In the genomic region with DNA sequence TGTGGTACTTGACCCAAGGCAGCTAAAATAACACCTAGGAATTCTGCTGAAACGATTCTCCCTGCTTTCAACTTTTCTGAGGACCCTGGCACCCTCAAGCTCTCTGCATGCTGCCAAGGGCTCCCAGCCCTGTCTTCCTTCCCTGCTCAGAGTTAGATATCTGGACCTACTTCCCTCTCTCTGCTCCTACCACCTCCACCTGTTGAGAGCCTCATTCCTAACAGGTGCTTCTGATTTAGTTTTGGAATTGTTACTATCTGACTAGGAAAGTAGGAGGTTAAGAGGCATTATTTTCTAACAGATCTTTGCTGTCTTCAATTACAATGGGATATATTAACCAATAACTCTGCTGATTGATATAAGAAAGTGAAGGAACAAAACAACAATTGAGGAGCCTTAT, we compare ENCODE assay signal across 27 cellular contexts.
"Had no signal": no experiment of that assay in that cellular context is flagged by ENCODE, and none has a peak within 500 bp of the region (broad histone marks: within the 10 kb centered on the region; RNA-seq: fewer than 3 reads in every experiment).

No MANE protein-coding gene starts in this region.

- H3K9me3 ChIP-seq: stomach, suprapubic skin, testis, thoracic aorta, tibial artery, tibial nerve, transverse colon, upper lobe of left lung, upper lobe of right lung, uterus, vagina had no signal

- H3K27me3 Mint-ChIP-seq: stimulated activated memory B cell treated with anti-CD40 and anti-IgM and Interleukin-4, amounts not matched to agents 10 μg/mL and 1 μg/mL and 100 μg/mL, for 72 hours; stimulated activated naive B cell treated with anti-CD40 and anti-IgM and Interleukin-4, amounts not matched to agents 10 μg/mL and 1 μg/mL and 100 μg/mL, for 72 hours; stimulated activated naive CD8-positive, alpha-beta T cell treated with anti-CD3 and anti-CD28 coated beads, Interleukin-15, amount 100 ng/mL, for 72 hours; stimulated activated naive CD8-positive, alpha-beta T cell treated with anti-CD3 and anti-CD28 coated beads, Interleukin-15, Interleukin-2, amounts not matched to agents 100 ng/mL and 50 ng/mL, for 24 hours; type B pancreatic cell had no signal

- H3K9me3 Mint-ChIP-seq: stimulated activated memory B cell treated with anti-CD40 and anti-IgM and Interleukin-4, amounts not matched to agents 10 μg/mL and 1 μg/mL and 100 μg/mL, for 72 hours; stimulated activated naive B cell treated with anti-CD40 and anti-IgM and Interleukin-4, amounts not matched to agents 10 μg/mL and 1 μg/mL and 100 μg/mL, for 72 hours; type B pancreatic cell had no signal

- H3K36me3 ChIP-seq: stomach, suprapubic skin, thoracic aorta, tibial artery, tibial nerve, transverse colon, upper lobe of left lung, upper lobe of right lung, uterus, vagina had no signal

- ATAC-seq: stimulated activated effector memory CD8-positive, alpha-beta T cell treated with anti-CD3 and anti-CD28 coated beads, Interleukin-12 subunit alpha, Interleukin-12 subunit beta, amount 100 ng/mL, for 72 hours; stimulated activated memory B cell treated with anti-CD40 and anti-IgM and Interleukin-4, amounts not matched to agents 10 μg/mL and 1 μg/mL and 100 μg/mL, for 72 hours; stimulated activated naive B cell treated with anti-CD40 and anti-IgM and Interleukin-4, amounts not matched to agents 10 μg/mL and 1 μg/mL and 100 μg/mL, for 72 hours; stimulated activated naive CD8-positive, alpha-beta T cell treated with anti-CD3 and anti-CD28 coated beads, Interleukin-15, amount 100 ng/mL, for 72 hours; stimulated activated naive CD8-positive, alpha-beta T cell treated with anti-CD3 and anti-CD28 coated beads, Interleukin-15, Interleukin-2, amounts not matched to agents 100 U/mL and 50 U/mL, for 24 hours; upper lobe of right lung had no signal

- H3K27ac ChIP-seq: stomach, suprapubic skin, testis, thoracic aorta, tibial artery, tibial nerve, transverse colon, upper lobe of left lung, upper lobe of right lung, uterus, vagina had no signal

- H3K4me3 Mint-ChIP-seq: stimulated activated effector memory CD8-positive, alpha-beta T cell treated with anti-CD3 and anti-CD28 coated beads, Interleukin-12 subunit alpha, Interleukin-12 subunit beta, amount 100 ng/mL, for 72 hours; stimulated activated memory B cell treated with anti-CD40 and anti-IgM and Interleukin-4, amounts not matched to agents 10 μg/mL and 1 μg/mL and 100 μg/mL, for 72 hours; stimulated activated naive B cell treated with anti-CD40 and anti-IgM and Interleukin-4, amounts not matched to agents 10 μg/mL and 1 μg/mL and 100 μg/mL, for 72 hours; stimulated activated naive CD8-positive, alpha-beta T cell treated with anti-CD3 and anti-CD28 coated beads, Interleukin-15, amount 100 ng/mL, for 72 hours; stimulated activated naive CD8-positive, alpha-beta T cell treated with anti-CD3 and anti-CD28 coated beads, Interleukin-15, Interleukin-2, amounts not matched to agents 100 ng/mL and 50 ng/mL, for 24 hours; type B pancreatic cell had no signal

- H3K27me3 ChIP-seq: stomach, suprapubic skin, testis, tibial artery, tibial nerve, transverse colon, upper lobe of left lung, upper lobe of right lung, uterus, vagina had no signal

- DNase-seq: stimulated activated CD4-positive, alpha-beta T cell treated with anti-CD3 and anti-CD28 coated beads, Interleukin-2, amount 100 ng/mL, for 48 hours; stimulated activated CD4-positive, alpha-beta T cell treated with anti-CD3 and anti-CD28 coated beads, Interleukin-4, amount 100 ng/mL, for 1 hour; stimulated activated CD4-positive, alpha-beta T cell treated with anti-CD3 and anti-CD28 coated beads, Interleukin-4, amount 100 ng/mL, for 24 hours; stimulated activated CD4-positive, alpha-beta T cell treated with anti-CD3 and anti-CD28 coated beads, Interleukin-4, amount 100 ng/mL, for 4 hours; stimulated activated CD8-positive, alpha-beta memory T cell treated with anti-CD3 and anti-CD28 coated beads, Interleukin-4, amount 100 ng/mL, for 48 hours; stimulated activated naive B cell treated with anti-CD40 and anti-IgM and Interleukin-4, amounts not matched to agents 10 μg/mL and 1 μg/mL and 100 μg/mL, for 72 hours; stimulated activated naive CD4-positive, alpha-beta T cell; stimulated activated naive CD4-positive, alpha-beta T cell treated with Interleukin-2 at 50 U/mL for 16 hours; stimulated activated naive CD8-positive, alpha-beta T cell treated with anti-CD3 and anti-CD28 coated beads, Interleukin-15, amount 100 ng/mL, for 72 hours; stimulated activated naive CD8-positive, alpha-beta T cell treated with anti-CD3 and anti-CD28 coated beads, Interleukin-15, Interleukin-2, amounts not matched to agents 100 U/mL and 50 U/mL, for 24 hours; stomach; substantia nigra; testis; tibial artery; transverse colon; trophoblast cell; upper lobe of left lung; upper lobe of right lung; uterus had no signal

- H3K4me3 ChIP-seq: stomach, suprapubic skin, testis, thoracic aorta, tibial artery, tibial nerve, transverse colon, upper lobe of left lung, upper lobe of right lung, uterus, vagina had no signal

- H3K4me1 Mint-ChIP-seq: stimulated activated effector memory CD8-positive, alpha-beta T cell treated with anti-CD3 and anti-CD28 coated beads, Interleukin-12 subunit alpha, Interleukin-12 subunit beta, amount 100 ng/mL, for 72 hours; stimulated activated memory B cell treated with anti-CD40 and anti-IgM and Interleukin-4, amounts not matched to agents 10 μg/mL and 1 μg/mL and 100 μg/mL, for 72 hours; stimulated activated naive B cell treated with anti-CD40 and anti-IgM and Interleukin-4, amounts not matched to agents 10 μg/mL and 1 μg/mL and 100 μg/mL, for 72 hours; stimulated activated naive CD8-positive, alpha-beta T cell treated with anti-CD3 and anti-CD28 coated beads, Interleukin-15, amount 100 ng/mL, for 72 hours had no signal

- H3K36me3 Mint-ChIP-seq: stimulated activated effector memory CD8-positive, alpha-beta T cell treated with anti-CD3 and anti-CD28 coated beads, Interleukin-12 subunit alpha, Interleukin-12 subunit beta, amount 100 ng/mL, for 72 hours; stimulated activated memory B cell treated with anti-CD40 and anti-IgM and Interleukin-4, amounts not matched to agents 10 μg/mL and 1 μg/mL and 100 μg/mL, for 72 hours; stimulated activated naive B cell treated with anti-CD40 and anti-IgM and Interleukin-4, amounts not matched to agents 10 μg/mL and 1 μg/mL and 100 μg/mL, for 72 hours; type B pancreatic cell had no signal

- H3K4me1 ChIP-seq: stomach, suprapubic skin, testis, tibial artery, transverse colon, upper lobe of left lung, upper lobe of right lung, uterus, vagina had no signal

- H3K27ac Mint-ChIP-seq: stimulated activated effector memory CD8-positive, alpha-beta T cell treated with anti-CD3 and anti-CD28 coated beads, Interleukin-12 subunit alpha, Interleukin-12 subunit beta, amount 100 ng/mL, for 72 hours; stimulated activated memory B cell treated with anti-CD40 and anti-IgM and Interleukin-4, amounts not matched to agents 10 μg/mL and 1 μg/mL and 100 μg/mL, for 72 hours; stimulated activated naive B cell treated with anti-CD40 and anti-IgM and Interleukin-4, amounts not matched to agents 10 μg/mL and 1 μg/mL and 100 μg/mL, for 72 hours; stimulated activated naive CD8-positive, alpha-beta T cell treated with anti-CD3 and anti-CD28 coated beads, Interleukin-15, amount 100 ng/mL, for 72 hours; stimulated activated naive CD8-positive, alpha-beta T cell treated with anti-CD3 and anti-CD28 coated beads, Interleukin-15, Interleukin-2, amounts not matched to agents 100 ng/mL and 50 ng/mL, for 24 hours; type B pancreatic cell had no signal
